In the genomic region with DNA sequence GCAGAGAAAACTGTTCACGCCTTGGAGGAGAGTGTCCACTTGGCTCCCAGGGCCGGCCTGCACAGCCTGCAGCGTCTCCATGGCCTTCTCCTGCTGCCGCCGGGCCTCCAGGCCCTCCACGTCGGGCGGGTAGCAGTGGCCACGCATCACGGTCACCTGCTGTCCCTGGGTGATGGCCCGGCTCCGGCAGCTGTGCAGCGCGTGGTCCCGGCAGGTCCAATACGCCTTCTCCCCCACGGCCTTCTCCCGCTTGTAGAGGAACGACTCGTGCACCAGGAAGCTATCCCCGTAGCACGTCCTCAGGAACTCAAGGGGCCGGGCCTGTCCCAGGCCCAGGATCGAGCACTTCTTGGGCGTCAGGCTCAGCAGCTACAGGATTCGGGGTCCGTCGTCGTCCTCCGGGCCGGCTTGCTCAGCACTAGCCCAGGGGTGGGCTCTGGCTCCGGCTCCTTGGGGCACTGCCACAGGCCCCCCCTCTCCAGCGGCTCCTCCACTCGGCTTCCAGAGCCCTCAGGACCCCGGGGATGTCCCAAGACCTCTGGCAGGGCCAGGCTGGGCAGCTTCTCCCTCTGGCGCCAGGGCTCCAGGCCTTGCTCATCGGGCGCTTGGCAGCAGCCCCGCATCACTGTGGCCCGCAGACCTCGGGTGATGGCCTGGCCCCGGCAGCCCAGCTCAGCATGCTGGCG, we compare ENCODE assay signal across 18 cellular contexts.
A peak's percentile ranks its signal among the peaks of the same experiment; 100 is the strongest.
DNase-seq lines count a peak whose midpoint lies in the region; ATAC-seq and TF ChIP-seq lines count a peak whose summit lies in the region.
"Had no signal": no experiment of that assay in that cellular context is flagged by ENCODE, and none has a peak within 500 bp of the region (broad histone marks: within the 10 kb centered on the region; RNA-seq: fewer than 3 reads in every experiment).

No MANE protein-coding gene starts in this region.

- H3K27ac Mint-ChIP-seq in stimulated activated naive CD8-positive, alpha-beta T cell treated with anti-CD3 and anti-CD28 coated beads, Interleukin-15, amount 100 ng/mL, for 72 hours: peak overlapping the region in 1 of 2 donors; percentile 42
- H3K27ac Mint-ChIP-seq in endodermal cell: no peak overlapping the region
- H3K27ac Mint-ChIP-seq in CD14-positive monocyte: no peak overlapping the region

- intact Hi-C loops in spleen (cut with DNase I; ENCODE audit: low total_unique reads): no loop called here
- intact Hi-C loops in CD14-positive monocyte (cut with micrococcal nuclease): no loop called here

- H3K36me3 ChIP-seq in endodermal cell (ENCODE audit: control insufficient read depth, insufficient read depth, low read length) (no peaks in the 10 kb centered on the region), spleen (no peaks in the 10 kb centered on the region)

- H3K9ac ChIP-seq in endodermal cell (ENCODE audit: extremely low read depth, low read length, poor library complexity, severe bottlenecking): no peak overlapping the region

- no peaks in the 10 kb centered on the region for H3K9me3 Mint-ChIP-seq in stimulated activated naive CD8-positive, alpha-beta T cell treated with anti-CD3 and anti-CD28 coated beads, Interleukin-15, amount 100 ng/mL, for 72 hours
- no peaks in the 10 kb centered on the region for H3K9me3 Mint-ChIP-seq in endodermal cell
- H3K9me3 Mint-ChIP-seq in CD14-positive monocyte: peaks cover 2 to 18% (median 6%) of the 10 kb centered on the region in 7 donors

- TF ChIP-seq POLR2A in spleen (IDR thresholded peaks at IDR 0.05): no peak

- no peak for TF ChIP-seq CTCF in endodermal cell (conservative IDR thresholded peaks at IDR 0.05)
- TF ChIP-seq CTCF in spleen (IDR thresholded peaks at IDR 0.05 in 8 of 11, conservative IDR thresholded peaks at IDR 0.05 in 3 of 11): no peak
- no peak for TF ChIP-seq CTCF in CD14-positive monocyte (IDR thresholded peaks at IDR 0.05)

- H3K9me3 ChIP-seq in endodermal cell (ENCODE audit: control insufficient read depth, low read length) (no peaks in the 10 kb centered on the region), spleen (no peaks in the 10 kb centered on the region)

- H3K4me3 ChIP-seq in endodermal cell (ENCODE audit: low read length) (no peak overlapping the region), spleen (no peak overlapping the region)
- H3K4me3 ChIP-seq: GM12878 had no signal

- no peaks in the 10 kb centered on the region for H3K4me1 ChIP-seq in endodermal cell (ENCODE audit: control insufficient read depth, insufficient read depth, low read length)
- no peaks in the 10 kb centered on the region for H3K4me1 ChIP-seq in spleen

- H3K36me3 Mint-ChIP-seq in endodermal cell (ENCODE audit: low read depth) (no peaks in the 10 kb centered on the region), CD14-positive monocyte (no peaks in the 10 kb centered on the region)

- whole genome bisulfite sequencing in endodermal cell (ENCODE audit: insufficient coverage in 1 of 2, insufficient read length in 1 of 2), 2 experiments: 94 to 98% methylated on average over 27 to 43 of the region's 43 CpGs
- WGBS in spleen, 5 donors: 93 to 97% (median 94%) methylated on average over 27 to 43 of the region's 43 CpGs

- DNase-seq in stimulated activated naive CD8-positive, alpha-beta T cell treated with anti-CD3 and anti-CD28 coated beads, Interleukin-15, amount 100 ng/mL, for 72 hours: no peak
- DNase-seq in stimulated activated naive CD8-positive, alpha-beta T cell treated with anti-CD3 and anti-CD28 coated beads, Interleukin-15, Interleukin-2, amounts not matched to agents 100 U/mL and 50 U/mL, for 24 hours: no peak
- DNase-seq in endodermal cell (peak; percentile 46), spleen (peak; percentile 72), CD14-positive monocyte (ENCODE audit: low spot score) (no peak)
- DNase-seq: DMS53, GOT3, Kasumi-1, NCI-H1417, NCI-H1694 treated with DMSO at 0.1 percent for 48 hours, NCI-H446 treated with DMSO at 0.1 percent for 48 hours, NCI-H526 treated with DMSO at 0.1 percent for 48 hours, OCI-M1, Right ventricle myocardium superior, SW 1271 had no signal

- ATAC-seq in stimulated activated naive CD8-positive, alpha-beta T cell treated with anti-CD3 and anti-CD28 coated beads, Interleukin-15, amount 100 ng/mL, for 72 hours: peak; percentile 37
- no peak for ATAC-seq in stimulated activated naive CD8-positive, alpha-beta T cell treated with anti-CD3 and anti-CD28 coated beads, Interleukin-15, Interleukin-2, amounts not matched to agents 100 U/mL and 50 U/mL, for 24 hours
- ATAC-seq in GM21529 (IDR thresholded peaks at IDR 0.05; ENCODE audit: unreplicated experiment) (no peak), HG02610 (IDR thresholded peaks at IDR 0.05; ENCODE audit: unreplicated experiment) (no peak)
- ATAC-seq: GM12878 had no signal

- no peaks in the 10 kb centered on the region for H3K27me3 ChIP-seq in endodermal cell (ENCODE audit: control insufficient read depth, insufficient read depth, low read length, poor library complexity, severe bottlenecking)
- no peaks in the 10 kb centered on the region for H3K27me3 ChIP-seq in spleen (replicated peaks in 1 of 7)

- H3K4me3 Mint-ChIP-seq in stimulated activated naive CD8-positive, alpha-beta T cell treated with anti-CD3 and anti-CD28 coated beads, Interleukin-15, amount 100 ng/mL, for 72 hours: no peak overlapping the region
- no peak overlapping the region for H3K4me3 Mint-ChIP-seq in endodermal cell
- no peak overlapping the region for H3K4me3 Mint-ChIP-seq in CD14-positive monocyte

- H3K27ac ChIP-seq in endodermal cell (ENCODE audit: low read depth, low read length) (no peak overlapping the region), spleen (no peak overlapping the region)

- H3K27me3 Mint-ChIP-seq in stimulated activated naive CD8-positive, alpha-beta T cell treated with anti-CD3 and anti-CD28 coated beads, Interleukin-15, amount 100 ng/mL, for 72 hours: peaks cover 13% of the 10 kb centered on the region
- H3K27me3 Mint-ChIP-seq in endodermal cell (ENCODE audit: insufficient read depth): no peaks in the 10 kb centered on the region
- H3K27me3 Mint-ChIP-seq in CD14-positive monocyte (ENCODE audit: low read depth in 3 of 3): peaks cover 0 to 2% (median 0%) of the 10 kb centered on the region in 3 donors

- no peaks in the 10 kb centered on the region for H3K4me1 Mint-ChIP-seq in stimulated activated naive CD8-positive, alpha-beta T cell treated with anti-CD3 and anti-CD28 coated beads, Interleukin-15, amount 100 ng/mL, for 72 hours
- no peaks in the 10 kb centered on the region for H3K4me1 Mint-ChIP-seq in endodermal cell
- no peaks in the 10 kb centered on the region for H3K4me1 Mint-ChIP-seq in CD14-positive monocyte

Comparison
In these comparisons a context has a peak if more than half of its experiments do, and no peak if none do; other contexts are left out.
1. DNase-seq: peak in endodermal cell (single experiment) and spleen (single experiment); none in stimulated activated naive CD8-positive, alpha-beta T cell treated with anti-CD3 and anti-CD28 coated beads, Interleukin-15, amount 100 ng/mL, for 72 hours (0 of 2), stimulated activated naive CD8-positive, alpha-beta T cell treated with anti-CD3 and anti-CD28 coated beads, Interleukin-15, Interleukin-2, amounts not matched to agents 100 U/mL and 50 U/mL, for 24 hours (single experiment) and CD14-positive monocyte (single experiment).